1 cellular context compared by ENCODE assay signal in genomic region chr2:190912731-190913130, GRCh38.
TF ChIP-seq lines count a peak whose summit lies in the region.

No MANE protein-coding gene starts in this region.

TF ChIP-seq in IMR-90, 13 proteins besides CTCF, POLR2A, EP300 and RAD21:
- TF ChIP-seq MAZ (IDR thresholded peaks at IDR 0.05; ENCODE audit: borderline replicate concordance, low read depth, low read length) (no peak), CHD1 (IDR thresholded peaks at IDR 0.05; ENCODE audit: low read depth, low read length) (no peak), RCOR1 (IDR thresholded peaks at IDR 0.05; ENCODE audit: insufficient replicate concordance, low read length) (no peak), BHLHE40 (IDR thresholded peaks at IDR 0.05; ENCODE audit: low read depth, low read length) (no peak), MAFK (IDR thresholded peaks at IDR 0.05; ENCODE audit: low read depth, low read length) (no peak), SMC3 (IDR thresholded peaks at IDR 0.05; ENCODE audit: low read depth, low read length) (no peak), USF2 (IDR thresholded peaks at IDR 0.05; ENCODE audit: low read depth, low read length) (no peak), RFX5 (IDR thresholded peaks at IDR 0.05; ENCODE audit: low read depth, low read length) (no peak), MXI1 (IDR thresholded peaks at IDR 0.05; ENCODE audit: borderline replicate concordance, low read depth, low read length) (no peak), NFE2L2 (IDR thresholded peaks at IDR 0.05; ENCODE audit: low read depth, low read length) (no peak), CEBPB (IDR thresholded peaks at IDR 0.05; ENCODE audit: low read depth, low read length) (no peak), FOS (IDR thresholded peaks at IDR 0.05; ENCODE audit: low read depth, low read length) (no peak)
- TF ChIP-seq, protein P1, sequence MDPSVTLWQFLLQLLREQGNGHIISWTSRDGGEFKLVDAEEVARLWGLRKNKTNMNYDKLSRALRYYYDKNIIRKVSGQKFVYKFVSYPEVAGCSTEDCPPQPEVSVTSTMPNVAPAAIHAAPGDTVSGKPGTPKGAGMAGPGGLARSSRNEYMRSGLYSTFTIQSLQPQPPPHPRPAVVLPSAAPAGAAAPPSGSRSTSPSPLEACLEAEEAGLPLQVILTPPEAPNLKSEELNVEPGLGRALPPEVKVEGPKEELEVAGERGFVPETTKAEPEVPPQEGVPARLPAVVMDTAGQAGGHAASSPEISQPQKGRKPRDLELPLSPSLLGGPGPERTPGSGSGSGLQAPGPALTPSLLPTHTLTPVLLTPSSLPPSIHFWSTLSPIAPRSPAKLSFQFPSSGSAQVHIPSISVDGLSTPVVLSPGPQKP (IDR thresholded peaks at IDR 0.05; ENCODE audit: borderline replicate concordance, low read depth, low read length): no peak
